In genomic region chr14:100102156-100102785, GRCh38 we compare ENCODE assay signal across 15 cellular contexts.
DNase-seq lines count a peak whose midpoint lies in the region; ATAC-seq, FAIRE-seq and TF ChIP-seq lines count a peak whose summit lies in the region.
"Had no signal": no experiment of that assay in that cellular context is flagged by ENCODE, and none has a peak within 500 bp of the region (broad histone marks: within the 10 kb centered on the region; RNA-seq: fewer than 3 reads in every experiment).

No MANE protein-coding gene starts in this region.

- peaks cover 83% of the 10 kb centered on the region for H3K36me3 Mint-ChIP-seq in T-helper 2 cell treated with Interferon-gamma antibody and Interleukin-4, amounts not matched to agents 5 μg/mL and 100 μg/mL, for 36 hours (ENCODE audit: low read depth)

- peaks cover 21% of the 10 kb centered on the region for H3K4me1 ChIP-seq in RWPE2 (ENCODE audit: insufficient read depth, poor library complexity, severe bottlenecking)

- H3K36me3 ChIP-seq in RWPE2 (ENCODE audit: low read depth) = peaks cover 8% of the 10 kb centered on the region; the same call in 1 of the 2 replicates

- no peak for TF ChIP-seq CTCF in RWPE2 (IDR thresholded peaks at IDR 0.05; ENCODE audit: poor library complexity, severe bottlenecking)

- no peak overlapping the region for H3K4me3 ChIP-seq in RWPE2 (ENCODE audit: severe bottlenecking)
- H3K4me3 ChIP-seq: testis had no signal

- no peak for DNase-seq in T-helper 2 cell treated with Interferon-gamma antibody and Interleukin-4, amounts not matched to agents 5 μg/mL and 100 μg/mL, for 36 hours (ENCODE audit: low spot score)
- DNase-seq in T-helper 2 cell (no peak), RWPE2 (ENCODE audit: low spot score) (peak; percentile 14), cerebellar cortex (ENCODE audit: low spot score) (peak; percentile 69), putamen (ENCODE audit: low spot score) (peak; percentile 65), SHP77 treated with DMSO at 0.1 percent for 48 hours (lab: John Stamatoyannopoulos, UW) (no peak), GM19239 (ENCODE audit: insufficient read length, low spot score) (no peak)
- DNase-seq: activated CD4-positive, CD25-positive, alpha-beta regulatory T cell treated with anti-CD3 and anti-CD28 coated beads, Interleukin-2, amount 50 U/mL, for 72 hours; anterior cingulate cortex; KBM-7; NCI-H774; SHP77; testis had no signal

- H3K27ac Mint-ChIP-seq in T-helper 2 cell treated with Interferon-gamma antibody and Interleukin-4, amounts not matched to agents 5 μg/mL and 100 μg/mL, for 36 hours = peak overlapping the region; percentile 71

- H3K27me3 ChIP-seq in RWPE2 (ENCODE audit: insufficient read depth, poor library complexity, severe bottlenecking) = no peaks in the 10 kb centered on the region
- H3K27me3 ChIP-seq: testis had no signal

- H3K4me3 Mint-ChIP-seq in T-helper 2 cell treated with Interferon-gamma antibody and Interleukin-4, amounts not matched to agents 5 μg/mL and 100 μg/mL, for 36 hours = peak overlapping the region; percentile 64

- peaks cover 87% of the 10 kb centered on the region for H3K4me1 Mint-ChIP-seq in T-helper 2 cell treated with Interferon-gamma antibody and Interleukin-4, amounts not matched to agents 5 μg/mL and 100 μg/mL, for 36 hours (ENCODE audit: low read depth)

- H3K27ac ChIP-seq in RWPE2 (ENCODE audit: poor library complexity, severe bottlenecking) = no peak overlapping the region

- ATAC-seq in RWPE2 (ENCODE audit: low read depth) (no peak), HG02852 (IDR thresholded peaks at IDR 0.05; ENCODE audit: unreplicated experiment) (no peak)

- no peak for FAIRE-seq in GM19239 (lab: Jason Lieb, UNC)
- FAIRE-seq: A204.1 had no signal

- H3K9me3 ChIP-seq in RWPE2 (ENCODE audit: severe bottlenecking) = no peaks in the 10 kb centered on the region
- H3K9me3 ChIP-seq: testis had no signal

- H3K27me3 Mint-ChIP-seq in T-helper 2 cell treated with Interferon-gamma antibody and Interleukin-4, amounts not matched to agents 5 μg/mL and 100 μg/mL, for 36 hours (ENCODE audit: low read depth) = no peaks in the 10 kb centered on the region

- no peaks in the 10 kb centered on the region for H3K9me3 Mint-ChIP-seq in T-helper 2 cell treated with Interferon-gamma antibody and Interleukin-4, amounts not matched to agents 5 μg/mL and 100 μg/mL, for 36 hours

Comparison
In these comparisons a context has a peak if more than half of its experiments do, and no peak if none do; other contexts are left out.
1. DNase-seq: peak in RWPE2 (single experiment), cerebellar cortex (single experiment) and putamen (single experiment); none in T-helper 2 cell treated with Interferon-gamma antibody and Interleukin-4, amounts not matched to agents 5 μg/mL and 100 μg/mL, for 36 hours (single experiment), T-helper 2 cell (0 of 5), SHP77 treated with DMSO at 0.1 percent for 48 hours (single experiment) and GM19239 (single experiment).